In the genomic region with DNA sequence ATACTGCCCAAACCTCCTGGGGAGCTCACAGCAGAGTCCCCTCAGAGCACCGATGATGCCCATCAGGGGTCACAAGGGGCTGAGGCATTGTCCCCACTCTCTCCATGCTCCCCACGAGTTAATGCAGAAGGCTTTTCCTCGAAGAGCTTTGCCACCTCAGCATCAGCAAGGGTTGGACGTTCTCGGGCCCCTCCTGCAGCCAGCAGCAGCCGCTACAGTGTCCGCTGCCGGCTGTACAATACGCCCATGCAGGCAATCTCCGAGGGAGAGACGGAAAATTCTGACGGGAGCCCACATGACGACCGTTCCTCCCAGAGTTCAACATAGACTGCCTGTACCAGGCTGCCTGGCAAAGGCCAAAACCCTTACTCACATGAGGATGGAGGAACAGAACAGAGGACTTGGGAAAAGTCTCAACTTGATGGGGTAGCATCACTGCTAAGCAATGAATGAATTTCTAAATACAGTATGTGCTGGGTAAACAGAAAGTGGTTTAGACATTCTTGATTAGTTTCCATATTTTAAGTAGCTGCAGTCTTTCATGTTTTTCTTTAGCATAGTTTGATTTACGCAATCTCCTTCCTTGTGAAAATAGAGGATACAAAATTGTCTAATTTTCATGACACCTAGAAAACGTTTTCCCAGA, we compare ENCODE assay signal across 18 cellular contexts. TPM values are rescaled to one million over a fixed set of nuclear protein-coding genes. Genes with fewer than 3 reads are reported as not detected.
DNase-seq lines count a peak whose midpoint lies in the region; ATAC-seq, FAIRE-seq and TF ChIP-seq lines count a peak whose summit lies in the region.
"Had no signal": no experiment of that assay in that cellular context is flagged by ENCODE, and none has a peak within 500 bp of the region (broad histone marks: within the 10 kb centered on the region; RNA-seq: fewer than 3 reads in every experiment).

No MANE protein-coding gene starts in this region.

- no peak for ATAC-seq in A549
- no peak for ATAC-seq in HG02763 (IDR thresholded peaks at IDR 0.05; ENCODE audit: unreplicated experiment)
- no peak for ATAC-seq in HG03025 (IDR thresholded peaks at IDR 0.05; ENCODE audit: low FRiP score, unreplicated experiment)

- TF ChIP-seq RAD21 in A549 (conservative IDR thresholded peaks at IDR 0.05 in 1 of 2, IDR thresholded peaks at IDR 0.05 in 1 of 2) = no peak

- H3K4me1 ChIP-seq in A549 (peaks cover 13% of the 10 kb centered on the region; the same call in 2 of the 3 replicates), adrenal gland (replicated peaks in 1 of 2) (no peaks in the 10 kb centered on the region)

- TF ChIP-seq EP300 in A549 (IDR thresholded peaks at IDR 0.05) = no peak

- H3K36me3 ChIP-seq in bronchial epithelial cell (ENCODE audit: control insufficient read depth, insufficient read depth, low read length) (no peaks in the 10 kb centered on the region), adrenal gland (replicated peaks in 1 of 2) (no peaks in the 10 kb centered on the region), H7 (replicated peaks; ENCODE audit: control insufficient read depth, insufficient read depth, low read length) (no peaks in the 10 kb centered on the region)

- POLR2A ChIA-PET in A549 (lab: Yijun Ruan, JAX) = no interaction called here

- DNase-seq in A549 (ENCODE audit: low read depth in 1 of 2, low spot score in 1 of 2) = no peak
- DNase-seq in GM03348 (ENCODE audit: low spot score) = peak; percentile 11
- peak; percentile 70 for DNase-seq in bronchial epithelial cell (ENCODE audit: low read depth)
- DNase-seq in fibroblast of the conjunctiva (ENCODE audit: low read depth) = peak; percentile 10
- no peak for DNase-seq in adrenal gland
- no peak for DNase-seq in H7
- DNase-seq: 8988T, COR-L47, KBM-7, NCI-H1436, NCI-H2029, NCI-H2171, NCI-H748 treated with DMSO at 0.1 percent for 48 hours, OCI-M1, SIG-M5 had no signal

- H3K4me3 ChIP-seq in A549 (no peak overlapping the region), bronchial epithelial cell (ENCODE audit: low read depth, low read length) (no peak overlapping the region), adrenal gland (no peak overlapping the region), H7 (ENCODE audit: insufficient read depth, low read depth, low read length) (no peak overlapping the region)

- H3K4me2 ChIP-seq in A549 = no peak overlapping the region

- CTCF ChIA-PET in A549 (lab: Yijun Ruan, JAX) = interaction anchor here (0.9 kb wide), 1 partner anchor 611 kb away, joined by 3 read pairs; no protein-coding TSS in a partner anchor

- intact Hi-C loops in adrenal gland (cut with DNase I) = no loop called here

- TF ChIP-seq POLR2A in A549 (IDR thresholded peaks at IDR 0.05; ENCODE audit: low read length) = no peak
- no peak for TF ChIP-seq POLR2A in adrenal gland (IDR thresholded peaks at IDR 0.05)

- H3K9me3 ChIP-seq in A549 (no peaks in the 10 kb centered on the region), adrenal gland (replicated peaks in 1 of 3) (no peaks in the 10 kb centered on the region)

- H3K27me3 ChIP-seq in bronchial epithelial cell (ENCODE audit: control insufficient read depth, insufficient read depth, low read length) = no peaks in the 10 kb centered on the region
- peaks cover 4% of the 10 kb centered on the region for H3K27me3 ChIP-seq in adrenal gland
- no peaks in the 10 kb centered on the region for H3K27me3 ChIP-seq in H7 (ENCODE audit: control insufficient read depth, insufficient read depth, low read length)

- 78% methylated on average over 15 of the region's 16 CpGs for WGBS in A549 (ENCODE audit: missing lambda C conversion rate)
- 72 to 87% (median 84%) methylated on average over 7 to 16 of the region's 16 CpGs for WGBS in adrenal gland, 4 donors

- peak; percentile 23 for FAIRE-seq in A549 (lab: Jason Lieb, UNC)
- FAIRE-seq in bronchial epithelial cell (lab: Jason Lieb, UNC) = no peak
- FAIRE-seq: H54 had no signal

- no peak overlapping the region for H3K27ac ChIP-seq in A549
- no peak overlapping the region for H3K27ac ChIP-seq in adrenal gland

- TF ChIP-seq CTCF in A549 (IDR thresholded peaks at IDR 0.05) (no peak), bronchial epithelial cell (IDR thresholded peaks at IDR 0.05; ENCODE audit: insufficient read depth, low read length, severe bottlenecking) (no peak), adrenal gland (IDR thresholded peaks at IDR 0.05) (no peak)

TF ChIP-seq in A549, 52 proteins besides CTCF, POLR2A, EP300 and RAD21:
- no peak for TF ChIP-seq RNF2 (IDR thresholded peaks at IDR 0.05; ENCODE audit: borderline replicate concordance, low read depth)
- no peak for TF ChIP-seq BHLHE40 (IDR thresholded peaks at IDR 0.05; ENCODE audit: low read depth, low read length)
- no peak for TF ChIP-seq ZNF302 (CRISPR knock-in tag; IDR thresholded peaks at IDR 0.05)
- TF ChIP-seq TP53 (CRISPR knock-in tag; IDR thresholded peaks at IDR 0.05) = no peak
- no peak for TF ChIP-seq HOXA7 (CRISPR knock-in tag; IDR thresholded peaks at IDR 0.05)
- TF ChIP-seq, protein P1, sequence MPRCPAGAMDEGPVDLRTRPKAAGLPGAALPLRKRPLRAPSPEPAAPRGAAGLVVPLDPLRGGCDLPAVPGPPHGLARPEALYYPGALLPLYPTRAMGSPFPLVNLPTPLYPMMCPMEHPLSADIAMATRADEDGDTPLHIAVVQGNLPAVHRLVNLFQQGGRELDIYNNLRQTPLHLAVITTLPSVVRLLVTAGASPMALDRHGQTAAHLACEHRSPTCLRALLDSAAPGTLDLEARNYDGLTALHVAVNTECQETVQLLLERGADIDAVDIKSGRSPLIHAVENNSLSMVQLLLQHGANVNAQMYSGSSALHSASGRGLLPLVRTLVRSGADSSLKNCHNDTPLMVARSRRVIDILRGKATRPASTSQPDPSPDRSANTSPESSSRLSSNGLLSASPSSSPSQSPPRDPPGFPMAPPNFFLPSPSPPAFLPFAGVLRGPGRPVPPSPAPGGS (IDR thresholded peaks at IDR 0.05) = no peak
- no peak for TF ChIP-seq ESRRA (IDR thresholded peaks at IDR 0.05; ENCODE audit: borderline replicate concordance, low read length)
- no peak for TF ChIP-seq JUN (IDR thresholded peaks at IDR 0.05)
- TF ChIP-seq, protein P2, sequence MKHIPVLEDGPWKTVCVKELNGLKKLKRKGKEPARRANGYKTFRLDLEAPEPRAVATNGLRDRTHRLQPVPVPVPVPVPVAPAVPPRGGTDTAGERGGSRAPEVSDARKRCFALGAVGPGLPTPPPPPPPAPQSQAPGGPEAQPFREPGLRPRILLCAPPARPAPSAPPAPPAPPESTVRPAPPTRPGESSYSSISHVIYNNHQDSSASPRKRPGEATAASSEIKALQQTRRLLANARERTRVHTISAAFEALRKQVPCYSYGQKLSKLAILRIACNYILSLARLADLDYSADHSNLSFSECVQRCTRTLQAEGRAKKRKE (CRISPR knock-in tag; IDR thresholded peaks at IDR 0.05; ENCODE audit: low read depth) = no peak

RNA-seq across cellular contexts. Expression of a gene that starts 5.0 kb away (rescaled TPM):
- 10.3 and 13.3 TPM in 2 replicates for polyA plus RNA-seq in A549 (2011; rRNA removed)
- 5.2 and 6.1 TPM in 2 replicates for polyA plus RNA-seq in A549 (2012; cell fraction: cytosol; rRNA removed)
- polyA plus RNA-seq in A549 (2012; cell fraction: nucleus; rRNA removed) = 8.6 and 11.1 TPM in 2 replicates
- 4.6 to 5.1 TPM (median 4.9 TPM) in 3 replicates for polyA plus RNA-seq in A549 (2017; fragmentation: RNase III; extraction: RNeasy Plus Mini Kit Qiagen cat#74134 plus additional on column Dnase treatment)
- polyA minus RNA-seq in A549 (2011; rRNA and poly(A)+ RNA removed) = 3.6 and 4.1 TPM in 2 replicates
- total RNA-seq in bronchial epithelial cell = 4.0 and 4.2 TPM in 2 replicates
- total RNA-seq in adrenal gland = 10 to 100 TPM in 6 of 8 donors, 1 to 10 TPM in 2; 5.4 to 18.3 (median 14.6) TPM
- polyA plus RNA-seq in adrenal gland = 10 to 100 TPM; 21.6 to 41.2 (median 32.5) TPM
- 1.9 and 2.3 TPM in 2 replicates for total RNA-seq in H7 (2014; rRNA removed; shearing (Covaris generic))

Comparison
In these comparisons a context has a peak if more than half of its experiments do, and no peak if none do; other contexts are left out.
1. DNase-seq: peak in GM03348 (single experiment), bronchial epithelial cell (single experiment) and fibroblast of the conjunctiva (single experiment); none in A549 (0 of 2), adrenal gland (0 of 7) and H7 (single experiment).